ENCODE assay signal across 8 cellular contexts in genomic region chr16:29807426-29808218, GRCh38. TPM values are rescaled to one million over a fixed set of nuclear protein-coding genes. Genes with fewer than 3 reads are reported as not detected.
DNase-seq lines count a peak whose midpoint lies in the region; ATAC-seq and TF ChIP-seq lines count a peak whose summit lies in the region.

No MANE protein-coding gene starts in this region.

- ATAC-seq in HG02852 (IDR thresholded peaks at IDR 0.05; ENCODE audit: unreplicated experiment) = no peak

- H3K27me3 ChIP-seq in esophagus (ENCODE audit: control insufficient read depth in 1 of 2, insufficient read depth in 2 of 2, low read length in 2 of 2) (no peaks in the 10 kb centered on the region), muscle layer of colon (ENCODE audit: control insufficient read depth in 1 of 2, insufficient read depth in 2 of 2, low read length in 2 of 2) (no peaks in the 10 kb centered on the region)

- peak overlapping the region; percentile 40 for H3K9ac ChIP-seq in muscle layer of colon (ENCODE audit: low read length)

- H3K36me3 ChIP-seq in esophagus (ENCODE audit: control insufficient read depth in 2 of 2, insufficient read depth in 2 of 2, low read length in 1 of 2) (peaks cover 4 to 15% of the 10 kb centered on the region in 2 donors), muscle layer of colon (ENCODE audit: insufficient read depth, low read length) (peaks cover 17% of the 10 kb centered on the region)

- peaks cover 5% of the 10 kb centered on the region for H3K36me3 Mint-ChIP-seq in IgD-negative memory B cell

- POLR2A ChIA-PET in GM10248 (lab: Yijun Ruan, JAX) = interaction anchor here (1.4 to 1.8 kb wide), 2 partner anchors 9 to 17 kb away, joined by 4 to 8 read pairs; partner anchors contain the start of genes KIF22 and PAGR1

- H3K27ac Mint-ChIP-seq in IgD-negative memory B cell = peak overlapping the region; percentile 90 to 98 (median 95)

- peak overlapping the region; percentile 80 to 97 (median 88) for H3K4me3 Mint-ChIP-seq in IgD-negative memory B cell

- whole genome bisulfite sequencing in esophagus, 2 donors = 1 to 6% methylated on average over 65 to 69 of the region's 69 CpGs

- peak; percentile 77 for DNase-seq in GM10248 (ENCODE audit: extremely low spot score)
- peak; percentile 92 to 94 for DNase-seq in activated T-cell treated with anti-CD3 and anti-CD28 coated beads, Interleukin-2, amount 50 U/mL, for 48 hours
- DNase-seq in stimulated activated CD8-positive, alpha-beta memory T cell treated with anti-CD3 and anti-CD28 coated beads, Interleukin-7, amount 100 ng/mL, for 1 hour (ENCODE audit: low read depth in 2 of 2) = peak; percentile 64 to 66

- H3K9me3 Mint-ChIP-seq in IgD-negative memory B cell = no peaks in the 10 kb centered on the region

- H3K27ac ChIP-seq in esophagus (ENCODE audit: low read depth in 2 of 2, low read length in 1 of 2) (peak overlapping the region; percentile 94), muscle layer of colon (ENCODE audit: low read depth, low read length) (peak overlapping the region; percentile 94)

- CTCF ChIA-PET in GM10248 (lab: Yijun Ruan, JAX) = interaction anchor here (0.9 to 3.6 kb wide), 13 partner anchors 9 to 225 kb away, joined by 3 to 39 read pairs (median 5); partner anchors contain the start of genes KIF22, MVP and PAGR1

- peaks cover 1% of the 10 kb centered on the region for H3K27me3 Mint-ChIP-seq in IgD-negative memory B cell

- peak; percentile 47 for TF ChIP-seq CTCF in GM10248 (IDR thresholded peaks at IDR 0.05; ENCODE audit: control extremely low read depth, extremely low read depth, low read depth, missing control alignments)

- H3K4me1 ChIP-seq in esophagus (ENCODE audit: control insufficient read depth in 2 of 2, insufficient read depth in 2 of 2, low read length in 1 of 2) (peaks cover 5 to 35% of the 10 kb centered on the region in 2 donors), muscle layer of colon (ENCODE audit: insufficient read depth, low read length) (peaks cover 43% of the 10 kb centered on the region)

- H3K9me3 ChIP-seq in esophagus (ENCODE audit: control insufficient read depth in 2 of 2, insufficient read depth in 1 of 2, low read depth in 1 of 2, low read length in 1 of 2) = no peaks in the 10 kb centered on the region
- H3K9me3 ChIP-seq in muscle layer of colon (ENCODE audit: low read length) = no peaks in the 10 kb centered on the region

- peak overlapping the region; percentile 64 to 77 for H3K4me3 ChIP-seq in esophagus (ENCODE audit: low read depth in 1 of 2, low read length in 2 of 2)
- peak overlapping the region; percentile 52 to 61 for H3K4me3 ChIP-seq in muscle layer of colon (ENCODE audit: low read depth in 1 of 2, low read length in 2 of 2)

- peaks cover 27 to 40% (median 35%) of the 10 kb centered on the region in 3 donors for H3K4me1 Mint-ChIP-seq in IgD-negative memory B cell

TF ChIP-seq in PFSK-1, 5 proteins besides CTCF, POLR2A, EP300 and RAD21:
- TF ChIP-seq FOXP2 (optimal IDR thresholded peaks at IDR 0.05; ENCODE audit: borderline replicate concordance, extremely low read depth, extremely low read length, insufficient read depth) (no peak), POLR2AphosphoS5 (IDR thresholded peaks at IDR 0.05; ENCODE audit: low read depth, low read length) (peak; percentile 78), REST (IDR thresholded peaks at IDR 0.05; ENCODE audit: insufficient read depth in 1 of 2, low read depth in 2 of 2, low read length in 2 of 2) (peak in 1 of 2 experiments; percentile 53; a peak in 1 of 4 replicates), SIN3A (IDR thresholded peaks at IDR 0.05; ENCODE audit: borderline replicate concordance, insufficient read depth, low read length) (peak; percentile 47; the same call in 1 of the 2 replicates)

RNA-seq across cellular contexts. Expression of gene MAZ, which starts 1.3 kb away (rescaled TPM):
- polyA plus RNA-seq in IgD-negative memory B cell = 22.9 TPM
- polyA plus RNA-seq in PFSK-1 (2012; ENCODE audit: insufficient read length, low read depth) = 369 TPM
- polyA plus RNA-seq in esophagus = 100 to 1,000 TPM in 1 of 2 donors, 10 to 100 TPM in 1; 95.9 to 111 TPM

RNA-seq across cellular contexts. Expression of gene PRRT2, which starts 4.4 kb away (rescaled TPM):
- not detected for polyA plus RNA-seq in IgD-negative memory B cell
- 3.5 TPM for polyA plus RNA-seq in PFSK-1 (2012; ENCODE audit: insufficient read length, low read depth)
- polyA plus RNA-seq in esophagus = 1 to 10 TPM; 1.1 to 2.1 TPM

RNA-seq across cellular contexts. Expression of gene PAGR1, which starts 8.3 kb away (rescaled TPM):
- polyA plus RNA-seq in IgD-negative memory B cell (59.6 TPM), esophagus (10 to 100 TPM; 23.2 to 32.4 TPM)
- 26.5 TPM for polyA plus RNA-seq in PFSK-1 (2012; ENCODE audit: insufficient read length, low read depth)

RNA-seq across cellular contexts. Expression of gene MVP, which starts 12.6 kb away (rescaled TPM):
- polyA plus RNA-seq in IgD-negative memory B cell (90.3 TPM), esophagus (10 to 100 TPM; 63.3 to 69.4 TPM)
- polyA plus RNA-seq in PFSK-1 (2012; ENCODE audit: insufficient read length, low read depth) = 27.5 TPM

RNA-seq across cellular contexts. Expression of gene KIF22, which starts 17.1 kb away (rescaled TPM):
- 34.7 TPM for polyA plus RNA-seq in IgD-negative memory B cell
- polyA plus RNA-seq in PFSK-1 (2012; ENCODE audit: insufficient read length, low read depth) = 55.1 TPM
- polyA plus RNA-seq in esophagus = 10 to 100 TPM; 43.3 to 57.9 TPM
